In the genomic region with DNA sequence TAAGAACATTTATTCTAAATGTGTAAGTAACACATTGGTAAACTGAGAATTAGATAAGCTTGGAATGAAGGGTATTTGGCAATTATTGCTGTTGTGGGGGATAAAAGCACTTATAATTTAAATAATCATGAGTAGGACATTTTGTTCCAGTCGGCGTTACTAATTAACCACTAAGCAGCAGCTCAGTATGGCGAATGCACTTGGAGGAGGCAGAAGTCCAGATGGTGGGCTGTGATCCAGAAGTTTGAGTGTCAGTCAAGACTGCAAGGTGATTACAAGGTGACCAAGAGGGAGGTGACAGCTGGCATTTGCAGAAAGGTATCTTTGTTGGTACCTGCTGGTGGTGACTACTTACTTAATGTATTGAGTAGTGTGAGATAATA, we compare ENCODE assay signal across 20 cellular contexts.
DNase-seq lines count a peak whose midpoint lies in the region; ATAC-seq, FAIRE-seq and TF ChIP-seq lines count a peak whose summit lies in the region.
"Had no signal": no experiment of that assay in that cellular context is flagged by ENCODE, and none has a peak within 500 bp of the region (broad histone marks: within the 10 kb centered on the region; RNA-seq: fewer than 3 reads in every experiment).

No MANE protein-coding gene starts in this region.

- no peak for TF ChIP-seq POLR2A in HepG2 (IDR thresholded peaks at IDR 0.05; ENCODE audit: insufficient read depth in 1 of 2, low read depth in 2 of 2, low read length in 2 of 2)

- no peaks in the 10 kb centered on the region for H3K36me3 ChIP-seq in liver (ENCODE audit: control insufficient read depth in 4 of 4, insufficient read depth in 3 of 4, low read depth in 1 of 4, low read length in 3 of 4)
- H3K36me3 ChIP-seq in HepG2 (replicated peaks in 1 of 2; ENCODE audit: control insufficient read depth in 1 of 2, insufficient read depth in 2 of 2, low read length in 2 of 2): no peaks in the 10 kb centered on the region

- H3K4me2 ChIP-seq in HepG2 (ENCODE audit: low read depth, low read length): no peak overlapping the region

- H3K9ac ChIP-seq in liver (ENCODE audit: low read depth in 1 of 2, low read length in 2 of 2) (no peak overlapping the region), HepG2 (ENCODE audit: insufficient read depth, low read depth, low read length) (no peak overlapping the region)

- WGBS in liver: 23% methylated on average over 3 of the region's 3 CpGs
- 1% methylated on average over 3 of the region's 3 CpGs for WGBS in HepG2 (ENCODE audit: low lambda C conversion rate)

- TF ChIP-seq EP300 in HepG2 (IDR thresholded peaks at IDR 0.05; ENCODE audit: low read depth in 2 of 2, low read length in 2 of 2) (no peak), HepG2 (CRISPR knock-in tag; IDR thresholded peaks at IDR 0.05; ENCODE audit: borderline replicate concordance) (no peak)

- BruUV-seq in HepG2 (replicated peaks; lab: Mats Ljungman, UMichigan): no TSS peak

- no peak overlapping the region for H3K4me3 ChIP-seq in liver (ENCODE audit: low read depth in 1 of 3, low read length in 3 of 3)
- no peak overlapping the region for H3K4me3 ChIP-seq in HepG2 (replicated peaks in 1 of 3; ENCODE audit: insufficient read depth in 1 of 3, low read depth in 2 of 3, low read length in 3 of 3)

- no peak for FAIRE-seq in HepG2 (lab: Jason Lieb, UNC)
- FAIRE-seq in islet of Langerhans (lab: Jason Lieb, UNC): peak; percentile 86

- H3K27ac ChIP-seq in liver (ENCODE audit: low read depth in 1 of 2, low read length in 2 of 2) (peak overlapping the region; percentile 14 to 46), HepG2 (ENCODE audit: extremely low read length, insufficient read depth, low read length) (no peak overlapping the region)

- no peak overlapping the region for H2AFZ ChIP-seq in HepG2 (ENCODE audit: low read length)

- H3K27me3 ChIP-seq in liver (ENCODE audit: control insufficient read depth in 4 of 4, insufficient read depth in 4 of 4, low read length in 3 of 4) (no peaks in the 10 kb centered on the region), HepG2 (ENCODE audit: control insufficient read depth in 1 of 2, insufficient read depth in 2 of 2, low read length in 2 of 2) (no peaks in the 10 kb centered on the region)

- H4K20me1 ChIP-seq in HepG2 (ENCODE audit: insufficient read depth, low read length): no peaks in the 10 kb centered on the region

- no peak for DNase-seq in HepG2 (ENCODE audit: low spot score)
- peak; percentile 59 for DNase-seq in mucosa of gallbladder (ENCODE audit: low spot score)
- no peak for DNase-seq in hepatic stellate cell (ENCODE audit: low spot score)
- no peak for DNase-seq in activated effector memory CD4-positive, alpha-beta T cell treated with Interleukin-2 at 50 U/mL for 16 hours
- DNase-seq in amniotic stem cell (lab: John Stamatoyannopoulos, UW): no peak
- DNase-seq: activated naive CD4-positive, alpha-beta T cell treated with anti-CD3 and anti-CD28 coated beads, Interleukin-2, amount 10 ng/mL, durations not matched to agents 7 days and 5 days; activated T-cell treated with anti-CD3 and anti-CD28 coated beads, Interleukin-2, amount 50 U/mL, for 4 hours; central memory CD4-positive, alpha-beta T cell; effector CD4-positive, alpha-beta T cell; foreskin melanocyte; MV-4-11; NCI-H1694; NCI-H774; SHP77 treated with DMSO at 0.1 percent for 48 hours; stimulated activated CD4-positive, alpha-beta T cell treated with anti-CD3 and anti-CD28 coated beads, Interleukin-4, amount 100 ng/mL, for 24 hours; stimulated activated naive CD4-positive, alpha-beta T cell treated with Interleukin-2 at 50 U/mL for 16 hours had no signal

- ATAC-seq in HepG2: no peak
- ATAC-seq in HG03175 (IDR thresholded peaks at IDR 0.05; ENCODE audit: unreplicated experiment): no peak
- ATAC-seq: activated T-cell treated with anti-CD3 and anti-CD28 coated beads, Interleukin-2, amount 50 U/mL, for 4 hours; esophagus mucosa had no signal

- TF ChIP-seq CTCF in liver (IDR thresholded peaks at IDR 0.05; ENCODE audit: low read depth, low read length, missing input control) (no peak), HepG2 (CRISPR knock-in tag; IDR thresholded peaks at IDR 0.05) (no peak)

- intact Hi-C loops in HepG2 (cut with micrococcal nuclease; ENCODE audit: unreplicated experiment): no loop called here

- H3K79me2 ChIP-seq in HepG2 (ENCODE audit: insufficient read depth, low read length): no peaks in the 10 kb centered on the region

- in situ Hi-C loops in HepG2 (cut with HindIII; ENCODE audit: extremely low pct_ligation_motif_present, low pct_unique_long_range_greater_than_20kb): no loop called here

- H3K9me3 ChIP-seq in liver (ENCODE audit: control insufficient read depth in 4 of 4, low read length in 3 of 4) (no peaks in the 10 kb centered on the region), HepG2 (ENCODE audit: low read length) (peaks cover 56% of the 10 kb centered on the region)

- POLR2A ChIA-PET in HepG2 (lab: Yijun Ruan, JAX): no interaction called here

- no peak for TF ChIP-seq RAD21 in liver (IDR thresholded peaks at IDR 0.05)
- TF ChIP-seq RAD21 in HepG2 (CRISPR knock-in tag; IDR thresholded peaks at IDR 0.05): no peak

- peaks cover 4 to 18% (median 13%) of the 10 kb centered on the region in 4 donors for H3K4me1 ChIP-seq in liver (ENCODE audit: control insufficient read depth in 4 of 4, insufficient read depth in 4 of 4, low read length in 3 of 4)
- H3K4me1 ChIP-seq in HepG2 (ENCODE audit: insufficient read depth, low read length): no peaks in the 10 kb centered on the region

- CTCF ChIA-PET in HepG2 (lab: Yijun Ruan, JAX; ENCODE audit: low intra/inter-chr PET ratio, low total read pairs): no interaction called here

TF ChIP-seq in liver, 16 proteins besides CTCF, POLR2A, EP300 and RAD21:
- peak in 1 of 2 donors; percentile 3 for TF ChIP-seq JUND (IDR thresholded peaks at IDR 0.05)
- TF ChIP-seq GABPA (IDR thresholded peaks at IDR 0.05 in 1 of 2, conservative IDR thresholded peaks at IDR 0.05 in 1 of 2): no peak
- peak; percentile 71 for TF ChIP-seq YY1 (IDR thresholded peaks at IDR 0.05)
- TF ChIP-seq EGR1 (IDR thresholded peaks at IDR 0.05; ENCODE audit: low read depth in 2 of 2): no peak
- TF ChIP-seq NR2F2 (IDR thresholded peaks at IDR 0.05): peak; percentile 18
- peak in 1 of 2 donors; percentile 34 for TF ChIP-seq HNF4A (conservative IDR thresholded peaks at IDR 0.05)
- TF ChIP-seq FOXA1 (IDR thresholded peaks at IDR 0.05): no peak
- TF ChIP-seq TAF1 (conservative IDR thresholded peaks at IDR 0.05): no peak
- peak; percentile 86 for TF ChIP-seq SP1 (IDR thresholded peaks at IDR 0.05)

TF ChIP-seq in HepG2, 621 proteins besides CTCF, POLR2A, EP300 and RAD21:
- no peak for TF ChIP-seq MED8 (CRISPR knock-in tag; IDR thresholded peaks at IDR 0.05; ENCODE audit: insufficient replicate concordance)
- TF ChIP-seq ZNF432 (CRISPR knock-in tag; IDR thresholded peaks at IDR 0.05; ENCODE audit: borderline replicate concordance): no peak
- no peak for TF ChIP-seq ZNF775 (CRISPR knock-in tag; IDR thresholded peaks at IDR 0.05; ENCODE audit: borderline replicate concordance)
- TF ChIP-seq, protein P1, sequence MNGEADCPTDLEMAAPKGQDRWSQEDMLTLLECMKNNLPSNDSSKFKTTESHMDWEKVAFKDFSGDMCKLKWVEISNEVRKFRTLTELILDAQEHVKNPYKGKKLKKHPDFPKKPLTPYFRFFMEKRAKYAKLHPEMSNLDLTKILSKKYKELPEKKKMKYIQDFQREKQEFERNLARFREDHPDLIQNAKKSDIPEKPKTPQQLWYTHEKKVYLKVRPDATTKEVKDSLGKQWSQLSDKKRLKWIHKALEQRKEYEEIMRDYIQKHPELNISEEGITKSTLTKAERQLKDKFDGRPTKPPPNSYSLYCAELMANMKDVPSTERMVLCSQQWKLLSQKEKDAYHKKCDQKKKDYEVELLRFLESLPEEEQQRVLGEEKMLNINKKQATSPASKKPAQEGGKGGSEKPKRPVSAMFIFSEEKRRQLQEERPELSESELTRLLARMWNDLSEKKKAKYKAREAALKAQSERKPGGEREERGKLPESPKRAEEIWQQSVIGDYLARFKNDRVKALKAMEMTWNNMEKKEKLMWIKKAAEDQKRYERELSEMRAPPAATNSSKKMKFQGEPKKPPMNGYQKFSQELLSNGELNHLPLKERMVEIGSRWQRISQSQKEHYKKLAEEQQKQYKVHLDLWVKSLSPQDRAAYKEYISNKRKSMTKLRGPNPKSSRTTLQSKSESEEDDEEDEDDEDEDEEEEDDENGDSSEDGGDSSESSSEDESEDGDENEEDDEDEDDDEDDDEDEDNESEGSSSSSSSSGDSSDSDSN (CRISPR knock-in tag; IDR thresholded peaks at IDR 0.05): no peak
- TF ChIP-seq SP1 (IDR thresholded peaks at IDR 0.05): no peak
- TF ChIP-seq SP1 (CRISPR knock-in tag; IDR thresholded peaks at IDR 0.05): no peak
- TF ChIP-seq, protein P2, sequence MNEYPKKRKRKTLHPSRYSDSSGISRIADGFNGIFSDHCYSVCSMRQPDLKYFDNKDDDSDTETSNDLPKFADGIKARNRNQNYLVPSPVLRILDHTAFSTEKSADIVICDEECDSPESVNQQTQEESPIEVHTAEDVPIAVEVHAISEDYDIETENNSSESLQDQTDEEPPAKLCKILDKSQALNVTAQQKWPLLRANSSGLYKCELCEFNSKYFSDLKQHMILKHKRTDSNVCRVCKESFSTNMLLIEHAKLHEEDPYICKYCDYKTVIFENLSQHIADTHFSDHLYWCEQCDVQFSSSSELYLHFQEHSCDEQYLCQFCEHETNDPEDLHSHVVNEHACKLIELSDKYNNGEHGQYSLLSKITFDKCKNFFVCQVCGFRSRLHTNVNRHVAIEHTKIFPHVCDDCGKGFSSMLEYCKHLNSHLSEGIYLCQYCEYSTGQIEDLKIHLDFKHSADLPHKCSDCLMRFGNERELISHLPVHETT (CRISPR knock-in tag; conservative IDR thresholded peaks at IDR 0.05): no peak
- no peak for TF ChIP-seq ARNT (IDR thresholded peaks at IDR 0.05)
- no peak for TF ChIP-seq KLF15 (CRISPR knock-in tag; IDR thresholded peaks at IDR 0.05; ENCODE audit: borderline replicate concordance)
- TF ChIP-seq MEF2D (CRISPR knock-in tag; IDR thresholded peaks at IDR 0.05): no peak
- no peak for TF ChIP-seq ZNF10 (CRISPR knock-in tag; IDR thresholded peaks at IDR 0.05; ENCODE audit: borderline replicate concordance, low read depth)
